1 cellular context compared by ENCODE assay signal in the genomic region with DNA sequence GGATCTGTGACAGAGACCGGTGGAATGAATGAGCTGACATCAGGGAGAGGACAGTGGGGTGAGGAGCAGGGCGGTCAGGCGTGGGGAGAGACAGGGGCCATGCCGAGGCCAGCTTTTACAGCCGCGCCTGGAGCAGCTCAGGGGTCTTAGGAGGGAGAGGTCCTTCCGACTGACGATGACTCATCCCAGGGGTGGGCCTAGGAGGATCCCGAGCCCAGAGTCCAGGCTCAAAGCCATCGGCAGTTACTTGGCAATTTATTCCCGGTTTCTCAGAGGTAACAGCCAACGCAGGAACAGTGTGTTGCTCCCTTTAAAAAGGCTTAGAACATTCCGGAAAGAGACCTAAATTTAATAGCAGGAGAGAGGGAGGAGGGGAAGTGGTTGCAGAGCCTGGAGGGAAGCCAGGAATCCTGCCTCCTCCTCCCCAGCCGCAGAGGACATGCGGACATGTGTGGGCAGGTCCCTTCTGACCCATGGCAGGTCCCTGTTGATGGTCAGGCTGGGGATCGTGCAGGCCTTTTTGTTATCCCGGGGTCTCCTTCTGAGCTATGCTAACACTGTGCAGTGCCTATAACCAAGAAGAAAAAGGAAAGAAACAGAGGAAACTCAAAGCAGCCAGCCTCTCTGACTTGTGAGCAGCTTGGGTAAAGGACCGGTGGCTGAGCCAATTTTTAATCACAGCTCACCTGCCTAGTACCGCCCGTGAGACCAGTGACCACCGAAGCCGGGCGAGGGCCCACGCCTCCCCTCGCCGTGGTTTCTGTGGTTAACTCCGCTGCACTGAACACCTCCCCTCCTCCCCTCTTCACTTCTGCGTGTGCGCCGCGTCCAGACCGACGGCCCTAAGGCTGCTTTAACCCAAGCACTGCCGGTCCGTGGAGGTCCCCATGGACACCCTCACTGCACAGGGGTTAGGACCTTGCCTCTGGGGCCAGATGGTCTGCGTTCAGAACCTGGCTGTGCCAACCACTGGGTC.
TF ChIP-seq lines count a peak whose summit lies in the region.

No MANE protein-coding gene starts in this region.

TF ChIP-seq in GM23338, 12 proteins besides CTCF, POLR2A, EP300 and RAD21 (continued from another document):
- TF ChIP-seq, protein P1, sequence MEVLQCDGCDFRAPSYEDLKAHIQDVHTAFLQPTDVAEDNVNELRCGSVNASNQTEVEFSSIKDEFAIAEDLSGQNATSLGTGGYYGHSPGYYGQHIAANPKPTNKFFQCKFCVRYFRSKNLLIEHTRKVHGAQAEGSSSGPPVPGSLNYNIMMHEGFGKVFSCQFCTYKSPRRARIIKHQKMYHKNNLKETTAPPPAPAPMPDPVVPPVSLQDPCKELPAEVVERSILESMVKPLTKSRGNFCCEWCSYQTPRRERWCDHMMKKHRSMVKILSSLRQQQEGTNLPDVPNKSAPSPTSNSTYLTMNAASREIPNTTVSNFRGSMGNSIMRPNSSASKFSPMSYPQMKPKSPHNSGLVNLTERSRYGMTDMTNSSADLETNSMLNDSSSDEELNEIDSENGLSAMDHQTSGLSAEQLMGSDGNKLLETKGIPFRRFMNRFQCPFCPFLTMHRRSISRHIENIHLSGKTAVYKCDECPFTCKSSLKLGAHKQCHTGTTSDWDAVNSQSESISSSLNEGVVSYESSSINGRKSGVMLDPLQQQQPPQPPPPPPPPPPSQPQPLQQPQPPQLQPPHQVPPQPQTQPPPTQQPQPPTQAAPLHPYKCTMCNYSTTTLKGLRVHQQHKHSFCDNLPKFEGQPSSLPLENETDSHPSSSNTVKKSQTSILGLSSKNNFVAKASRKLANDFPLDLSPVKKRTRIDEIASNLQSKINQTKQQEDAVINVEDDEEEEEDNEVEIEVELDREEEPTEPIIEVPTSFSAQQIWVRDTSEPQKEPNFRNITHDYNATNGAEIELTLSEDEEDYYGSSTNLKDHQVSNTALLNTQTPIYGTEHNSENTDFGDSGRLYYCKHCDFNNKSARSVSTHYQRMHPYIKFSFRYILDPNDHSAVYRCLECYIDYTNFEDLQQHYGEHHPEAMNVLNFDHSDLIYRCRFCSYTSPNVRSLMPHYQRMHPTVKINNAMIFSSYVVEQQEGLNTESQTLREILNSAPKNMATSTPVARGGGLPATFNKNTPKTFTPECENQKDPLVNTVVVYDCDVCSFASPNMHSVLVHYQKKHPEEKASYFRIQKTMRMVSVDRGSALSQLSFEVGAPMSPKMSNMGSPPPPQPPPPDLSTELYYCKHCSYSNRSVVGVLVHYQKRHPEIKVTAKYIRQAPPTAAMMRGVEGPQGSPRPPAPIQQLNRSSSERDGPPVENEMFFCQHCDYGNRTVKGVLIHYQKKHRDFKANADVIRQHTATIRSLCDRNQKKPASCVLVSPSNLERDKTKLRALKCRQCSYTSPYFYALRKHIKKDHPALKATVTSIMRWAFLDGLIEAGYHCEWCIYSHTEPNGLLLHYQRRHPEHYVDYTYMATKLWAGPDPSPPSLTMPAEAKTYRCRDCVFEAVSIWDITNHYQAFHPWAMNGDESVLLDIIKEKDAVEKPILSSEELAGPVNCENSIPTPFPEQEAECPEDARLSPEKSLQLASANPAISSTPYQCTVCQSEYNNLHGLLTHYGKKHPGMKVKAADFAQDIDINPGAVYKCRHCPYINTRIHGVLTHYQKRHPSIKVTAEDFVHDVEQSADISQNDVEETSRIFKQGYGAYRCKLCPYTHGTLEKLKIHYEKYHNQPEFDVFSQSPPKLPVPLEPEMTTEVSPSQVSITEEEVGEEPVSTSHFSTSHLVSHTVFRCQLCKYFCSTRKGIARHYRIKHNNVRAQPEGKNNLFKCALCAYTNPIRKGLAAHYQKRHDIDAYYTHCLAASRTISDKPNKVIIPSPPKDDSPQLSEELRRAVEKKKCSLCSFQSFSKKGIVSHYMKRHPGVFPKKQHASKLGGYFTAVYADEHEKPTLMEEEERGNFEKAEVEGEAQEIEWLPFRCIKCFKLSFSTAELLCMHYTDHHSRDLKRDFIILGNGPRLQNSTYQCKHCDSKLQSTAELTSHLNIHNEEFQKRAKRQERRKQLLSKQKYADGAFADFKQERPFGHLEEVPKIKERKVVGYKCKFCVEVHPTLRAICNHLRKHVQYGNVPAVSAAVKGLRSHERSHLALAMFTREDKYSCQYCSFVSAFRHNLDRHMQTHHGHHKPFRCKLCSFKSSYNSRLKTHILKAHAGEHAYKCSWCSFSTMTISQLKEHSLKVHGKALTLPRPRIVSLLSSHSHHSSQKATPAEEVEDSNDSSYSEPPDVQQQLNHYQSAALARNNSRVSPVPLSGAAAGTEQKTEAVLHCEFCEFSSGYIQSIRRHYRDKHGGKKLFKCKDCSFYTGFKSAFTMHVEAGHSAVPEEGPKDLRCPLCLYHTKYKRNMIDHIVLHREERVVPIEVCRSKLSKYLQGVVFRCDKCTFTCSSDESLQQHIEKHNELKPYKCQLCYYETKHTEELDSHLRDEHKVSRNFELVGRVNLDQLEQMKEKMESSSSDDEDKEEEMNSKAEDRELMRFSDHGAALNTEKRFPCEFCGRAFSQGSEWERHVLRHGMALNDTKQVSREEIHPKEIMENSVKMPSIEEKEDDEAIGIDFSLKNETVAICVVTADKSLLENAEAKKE (CRISPR knock-in tag; IDR thresholded peaks at IDR 0.05) = no peak
- TF ChIP-seq, protein P2, sequence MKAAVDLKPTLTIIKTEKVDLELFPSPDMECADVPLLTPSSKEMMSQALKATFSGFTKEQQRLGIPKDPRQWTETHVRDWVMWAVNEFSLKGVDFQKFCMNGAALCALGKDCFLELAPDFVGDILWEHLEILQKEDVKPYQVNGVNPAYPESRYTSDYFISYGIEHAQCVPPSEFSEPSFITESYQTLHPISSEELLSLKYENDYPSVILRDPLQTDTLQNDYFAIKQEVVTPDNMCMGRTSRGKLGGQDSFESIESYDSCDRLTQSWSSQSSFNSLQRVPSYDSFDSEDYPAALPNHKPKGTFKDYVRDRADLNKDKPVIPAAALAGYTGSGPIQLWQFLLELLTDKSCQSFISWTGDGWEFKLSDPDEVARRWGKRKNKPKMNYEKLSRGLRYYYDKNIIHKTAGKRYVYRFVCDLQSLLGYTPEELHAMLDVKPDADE (IDR thresholded peaks at IDR 0.05) = no peak
- TF ChIP-seq EZH2 (IDR thresholded peaks at IDR 0.05; ENCODE audit: low read depth, unreplicated experiment) = no peak
